In the genomic region with DNA sequence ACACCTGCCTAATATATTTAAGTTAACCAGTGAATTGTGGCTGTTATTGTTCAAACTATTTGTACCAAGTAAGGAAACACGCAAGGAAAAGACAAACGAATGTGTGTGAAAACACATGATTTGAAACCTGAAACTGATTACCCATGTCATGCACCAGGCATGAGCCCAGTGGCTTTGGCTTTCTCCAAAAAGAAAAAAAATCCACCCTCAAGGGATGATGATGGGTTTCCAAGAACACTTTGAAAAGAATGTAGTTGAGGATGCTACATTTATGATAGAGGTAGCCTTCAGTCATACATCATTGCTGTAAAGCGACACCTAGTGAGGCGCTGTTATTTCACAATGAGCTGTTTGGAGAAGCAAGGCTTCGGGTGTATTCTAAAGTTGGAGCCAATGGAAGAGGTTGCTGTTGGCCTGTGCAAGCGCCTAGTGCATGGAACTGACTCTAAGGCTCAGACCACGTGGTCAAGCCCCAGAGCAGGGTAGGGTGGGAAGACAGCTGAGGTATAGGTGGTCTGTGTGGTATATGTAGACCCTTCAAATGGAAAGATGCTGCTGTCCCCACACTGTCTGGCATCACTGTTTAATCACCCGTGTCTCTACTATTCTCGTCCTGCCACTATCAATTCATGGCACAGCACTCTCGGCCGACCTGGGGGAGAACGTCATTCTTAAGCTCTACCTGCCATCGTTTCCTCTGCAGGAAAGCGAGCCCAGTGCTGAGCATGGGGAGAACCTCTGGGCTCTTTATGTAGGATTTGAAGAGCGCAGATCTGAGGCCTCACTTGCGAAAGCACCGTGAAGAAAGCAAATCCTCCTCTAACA, we compare ENCODE assay signal across 24 cellular contexts.
DNase-seq lines count a peak whose midpoint lies in the region; ATAC-seq, FAIRE-seq and TF ChIP-seq lines count a peak whose summit lies in the region.
"Had no signal": no experiment of that assay in that cellular context is flagged by ENCODE, and none has a peak within 500 bp of the region (broad histone marks: within the 10 kb centered on the region; RNA-seq: fewer than 3 reads in every experiment).

No MANE protein-coding gene starts in this region.

- in situ Hi-C loops in HepG2 (cut with HindIII; ENCODE audit: extremely low pct_ligation_motif_present, low pct_unique_long_range_greater_than_20kb) (no loop called here), K562 (cut with MboI) (no loop called here), GM13977 (cut with MboI; ENCODE audit: low pct_unique_long_range_greater_than_20kb, low sequenced_read_pairs, unreplicated experiment) (loop anchor here (25.0 kb wide), 2 partner anchors 338 to 387 kb away; no protein-coding TSS in a partner anchor)

- H3K27me3 Mint-ChIP-seq in naive thymus-derived CD4-positive, alpha-beta T cell = peaks cover 0 to 12% (median 0%) of the 10 kb centered on the region in 5 donors

- H3K4me1 ChIP-seq in HepG2 (ENCODE audit: insufficient read depth, low read length) (peaks cover 15% of the 10 kb centered on the region), right lobe of liver (no peaks in the 10 kb centered on the region), K562 (replicated peaks in 1 of 2; ENCODE audit: control insufficient read depth in 2 of 2, insufficient read depth in 2 of 2, low read length in 2 of 2) (no peaks in the 10 kb centered on the region)
- H3K4me1 ChIP-seq in naive thymus-derived CD4-positive, alpha-beta T cell (ENCODE audit: control insufficient read depth in 2 of 2, insufficient read depth in 2 of 2, low read length in 2 of 2) = peaks cover 0 to 7% of the 10 kb centered on the region in 2 donors
- H3K4me1 ChIP-seq: A549, prostate gland had no signal

- TF ChIP-seq CTCF in HepG2 (CRISPR knock-in tag; IDR thresholded peaks at IDR 0.05) (peak; percentile 31; the same call in 1 of the 2 replicates), right lobe of liver (IDR thresholded peaks at IDR 0.05) (no peak), K562 (IDR thresholded peaks at IDR 0.05 in 2 of 3, conservative IDR thresholded peaks at IDR 0.05 in 1 of 3; ENCODE audit: insufficient read depth in 2 of 3, low read depth in 1 of 3, low read length in 3 of 3) (peak; percentile 25 to 33 (median 27); a peak in 1 of 6 replicates), GM13977 (IDR thresholded peaks at IDR 0.05; ENCODE audit: extremely low read depth, insufficient read depth, missing control alignments) (no peak)

- H3K36me3 ChIP-seq in HepG2 (replicated peaks in 1 of 2; ENCODE audit: control insufficient read depth in 1 of 2, insufficient read depth in 2 of 2, low read length in 2 of 2) (no peaks in the 10 kb centered on the region), right lobe of liver (no peaks in the 10 kb centered on the region), K562 (ENCODE audit: control insufficient read depth, insufficient read depth, low read length) (no peaks in the 10 kb centered on the region)
- no peaks in the 10 kb centered on the region for H3K36me3 ChIP-seq in naive thymus-derived CD4-positive, alpha-beta T cell (ENCODE audit: control insufficient read depth in 2 of 3, insufficient read depth in 3 of 3, low read length in 3 of 3)
- H3K36me3 ChIP-seq: HAP-1, prostate gland, spleen had no signal

- no peak overlapping the region for H3K4me2 ChIP-seq in HepG2 (ENCODE audit: low read depth, low read length)
- H3K4me2 ChIP-seq in K562 (ENCODE audit: insufficient read depth, low read length) = no peak overlapping the region
- H3K4me2 ChIP-seq: A549 had no signal

- H2AFZ ChIP-seq in HepG2 (ENCODE audit: low read length) = no peak overlapping the region
- H2AFZ ChIP-seq in K562 (ENCODE audit: low read depth, low read length) = no peak overlapping the region

- DNase-seq in HepG2 (ENCODE audit: low spot score) (no peak), right lobe of liver (no peak), K562 (ENCODE audit: extremely low read depth in 1 of 4, low spot score in 3 of 4) (peak in 1 of 4 experiments; percentile 15), midbrain (lab: John Stamatoyannopoulos, UW) (no peak), globus pallidus (ENCODE audit: low spot score) (no peak), GM13977 (ENCODE audit: low spot score) (no peak)
- DNase-seq in naive thymus-derived CD4-positive, alpha-beta T cell = peak in 1 of 9 donors; percentile 15
- DNase-seq in effector CD4-positive, alpha-beta T cell = no peak
- DNase-seq: activated CD4-positive, alpha-beta T cell treated with anti-CD3 and anti-CD28 coated beads for 4 hours; activated CD8-positive, alpha-beta memory T cell treated with anti-CD3 and anti-CD28 coated beads, Interleukin-2, amount 10 ng/mL, durations not matched to agents 7 days and 5 days; amygdala; GDM1; left colon; NCI-H1694 treated with DMSO at 0.1 percent for 48 hours; NCI-H2227 treated with DMSO at 0.1 percent for 48 hours; OCI-M1; SHP77 treated with DMSO at 0.1 percent for 48 hours; spleen; stimulated activated CD4-positive, alpha-beta T cell treated with anti-CD3 and anti-CD28 coated beads, Interleukin-4, amount 100 ng/mL, for 24 hours; T-helper 1 cell had no signal

- CTCF ChIA-PET in HepG2 (lab: Yijun Ruan, JAX; ENCODE audit: low intra/inter-chr PET ratio, low total read pairs) (no interaction called here), K562 (lab: Yijun Ruan, JAX; ENCODE audit: low intra/inter-chr PET ratio) (no interaction called here)
- CTCF ChIA-PET in naive thymus-derived CD4-positive, alpha-beta T cell (lab: Charles Lee) = interaction anchor here (0.8 to 1.4 kb wide), 3 partner anchors 13 to 1186 kb away, joined by 3 to 6 read pairs (median 3); no protein-coding TSS in a partner anchor

- peaks cover 1 to 63% (median 41%) of the 10 kb centered on the region in 7 donors for H3K4me1 Mint-ChIP-seq in naive thymus-derived CD4-positive, alpha-beta T cell

- no peak overlapping the region for H3K4me3 ChIP-seq in HepG2 (replicated peaks in 1 of 3; ENCODE audit: insufficient read depth in 1 of 3, low read depth in 2 of 3, low read length in 3 of 3)
- H3K4me3 ChIP-seq in right lobe of liver = no peak overlapping the region
- H3K4me3 ChIP-seq in K562 = no peak overlapping the region
- H3K4me3 ChIP-seq in naive thymus-derived CD4-positive, alpha-beta T cell (ENCODE audit: low read length) = no peak overlapping the region
- H3K4me3 ChIP-seq: A549, HAP-1, prostate gland, spleen had no signal

- peaks cover 5 to 20% (median 17%) of the 10 kb centered on the region in 5 donors for H3K36me3 Mint-ChIP-seq in naive thymus-derived CD4-positive, alpha-beta T cell
- H3K36me3 Mint-ChIP-seq: activated CD8-positive, alpha-beta memory T cell treated with anti-CD3 and anti-CD28 coated beads, Interleukin-2, amount 10 ng/mL, durations not matched to agents 7 days and 5 days had no signal

- no peak overlapping the region for H3K27ac ChIP-seq in HepG2 (ENCODE audit: extremely low read length, insufficient read depth, low read length)
- no peak overlapping the region for H3K27ac ChIP-seq in right lobe of liver
- no peak overlapping the region for H3K27ac ChIP-seq in K562 (ENCODE audit: extremely low read depth, low read depth, low read length)
- H3K27ac ChIP-seq in naive thymus-derived CD4-positive, alpha-beta T cell (ENCODE audit: low read depth, low read length) = no peak overlapping the region
- H3K27ac ChIP-seq: A549, C4-2B, prostate gland, spleen had no signal

- no peaks in the 10 kb centered on the region for H4K20me1 ChIP-seq in HepG2 (ENCODE audit: insufficient read depth, low read length)
- no peaks in the 10 kb centered on the region for H4K20me1 ChIP-seq in K562 (replicated peaks; ENCODE audit: control insufficient read depth, insufficient read depth, low read length)

- no peaks in the 10 kb centered on the region for H3K79me2 ChIP-seq in HepG2 (ENCODE audit: insufficient read depth, low read length)
- no peaks in the 10 kb centered on the region for H3K79me2 ChIP-seq in K562 (ENCODE audit: control insufficient read depth, insufficient read depth, low read length)

- no peak for FAIRE-seq in HepG2 (lab: Jason Lieb, UNC)
- FAIRE-seq in K562 (lab: Jason Lieb, UNC) = no peak
- FAIRE-seq: A549 had no signal

- peaks cover 0 to 5% (median 0%) of the 10 kb centered on the region in 11 donors for H3K9me3 Mint-ChIP-seq in naive thymus-derived CD4-positive, alpha-beta T cell

- BruUV-seq in HepG2 (replicated peaks; lab: Mats Ljungman, UMichigan) (no TSS peak), K562 (replicated peaks; lab: Mats Ljungman, UMichigan) (no TSS peak)

- TF ChIP-seq POLR2A in HepG2 (IDR thresholded peaks at IDR 0.05; ENCODE audit: insufficient read depth in 1 of 2, low read depth in 2 of 2, low read length in 2 of 2) = no peak
- no peak for TF ChIP-seq POLR2A in right lobe of liver (IDR thresholded peaks at IDR 0.05)
- no peak for TF ChIP-seq POLR2A in K562 (conservative IDR thresholded peaks at IDR 0.05)

- no peaks in the 10 kb centered on the region for H3K9me1 ChIP-seq in K562 (ENCODE audit: control insufficient read depth, insufficient read depth, low read length)

- H3K9ac ChIP-seq in HepG2 (ENCODE audit: insufficient read depth, low read depth, low read length) (no peak overlapping the region), K562 (ENCODE audit: insufficient read depth in 1 of 2, low read depth in 2 of 2, low read length in 2 of 2) (no peak overlapping the region)

- POLR2A ChIA-PET in HepG2 (lab: Yijun Ruan, JAX) (no interaction called here), K562 (lab: Yijun Ruan, JAX) (interaction anchor here (1.9 kb wide), 1 partner anchor 13 kb away, joined by 4 read pairs; no protein-coding TSS in a partner anchor)
- POLR2A ChIA-PET in naive thymus-derived CD4-positive, alpha-beta T cell (lab: Charles Lee) = interaction anchor here (0.7 to 1.0 kb wide), 3 partner anchors 10 to 28 kb away, joined by 3 to 4 read pairs (median 3); no protein-coding TSS in a partner anchor

- no peak for ATAC-seq in HepG2
- ATAC-seq in right lobe of liver = no peak
- peak; percentile 63; the same call in 2 of the 3 replicates for ATAC-seq in K562
- peak; percentile 26 for ATAC-seq in naive thymus-derived CD4-positive, alpha-beta T cell
- ATAC-seq: A549; activated CD8-positive, alpha-beta memory T cell treated with anti-CD3 and anti-CD28 coated beads, Interleukin-2, amount 10 ng/mL, durations not matched to agents 7 days and 5 days; left colon had no signal

- intact Hi-C loops in HepG2 (cut with micrococcal nuclease; ENCODE audit: unreplicated experiment) (no loop called here), right lobe of liver (cut with DNase I) (no loop called here), K562 (cut with micrococcal nuclease) (no loop called here)
- intact Hi-C loops in naive thymus-derived CD4-positive, alpha-beta T cell (cut with micrococcal nuclease) = no loop called here

- H3K9me3 ChIP-seq in HepG2 (ENCODE audit: low read length) = no peaks in the 10 kb centered on the region
- no peaks in the 10 kb centered on the region for H3K9me3 ChIP-seq in right lobe of liver
- H3K9me3 ChIP-seq in K562 (replicated peaks; ENCODE audit: control insufficient read depth, insufficient read depth, low read depth, low read length) = no peaks in the 10 kb centered on the region
- no peaks in the 10 kb centered on the region for H3K9me3 ChIP-seq in naive thymus-derived CD4-positive, alpha-beta T cell (ENCODE audit: control insufficient read depth in 2 of 3, low read length in 3 of 3)
- H3K9me3 ChIP-seq: A549, HAP-1, prostate gland, spleen had no signal

- peak overlapping the region in 7 of 9 donors; percentile 75 to 91 (median 81) for H3K27ac Mint-ChIP-seq in naive thymus-derived CD4-positive, alpha-beta T cell
- H3K27ac Mint-ChIP-seq: activated CD8-positive, alpha-beta memory T cell treated with anti-CD3 and anti-CD28 coated beads, Interleukin-2, amount 10 ng/mL, durations not matched to agents 7 days and 5 days had no signal

- H3K4me3 Mint-ChIP-seq in naive thymus-derived CD4-positive, alpha-beta T cell = peak overlapping the region in 6 of 10 donors; percentile 5 to 66 (median 19)
- H3K4me3 Mint-ChIP-seq: activated CD8-positive, alpha-beta memory T cell treated with anti-CD3 and anti-CD28 coated beads, Interleukin-2, amount 10 ng/mL, durations not matched to agents 7 days and 5 days had no signal

- no peak for TF ChIP-seq EP300 in HepG2 (IDR thresholded peaks at IDR 0.05; ENCODE audit: low read depth in 2 of 2, low read length in 2 of 2)
- TF ChIP-seq EP300 in HepG2 (CRISPR knock-in tag; IDR thresholded peaks at IDR 0.05; ENCODE audit: borderline replicate concordance) = no peak
- no peak for TF ChIP-seq EP300 in K562 (IDR thresholded peaks at IDR 0.05; ENCODE audit: low read length)

- no peak for TF ChIP-seq RAD21 in HepG2 (CRISPR knock-in tag; IDR thresholded peaks at IDR 0.05)
- TF ChIP-seq RAD21 in K562 (CRISPR knock-in tag; conservative IDR thresholded peaks at IDR 0.05 in 1 of 2, IDR thresholded peaks at IDR 0.05 in 1 of 2) = peak; percentile 15 to 44; a peak in 1 of 4 replicates

- H3K27me3 ChIP-seq in HepG2 (ENCODE audit: control insufficient read depth in 1 of 2, insufficient read depth in 2 of 2, low read length in 2 of 2) = peaks cover 2 to 15% of the 10 kb centered on the region in 2 experiments; a peak in 2 of 5 replicates
- no peaks in the 10 kb centered on the region for H3K27me3 ChIP-seq in right lobe of liver
- peaks cover 21 to 43% of the 10 kb centered on the region in 2 experiments for H3K27me3 ChIP-seq in K562 (ENCODE audit: control insufficient read depth in 2 of 2, insufficient read depth in 2 of 2, low read length in 2 of 2)
- H3K27me3 ChIP-seq in naive thymus-derived CD4-positive, alpha-beta T cell (ENCODE audit: control insufficient read depth in 2 of 2, insufficient read depth in 2 of 2, low read length in 2 of 2) = no peaks in the 10 kb centered on the region

- 52% methylated on average over 13 of the region's 17 CpGs for WGBS in HepG2 (ENCODE audit: low lambda C conversion rate)
- WGBS in right lobe of liver (ENCODE audit: insufficient coverage, low coverage, low lambda C conversion rate, missing lambda C conversion rate) = 36% methylated on average over 3 of the region's 17 CpGs
- WGBS in K562 (ENCODE audit: insufficient coverage, low coverage, missing lambda C conversion rate) = 2% methylated on average over 17 of the region's 17 CpGs

Comparison
In these comparisons a context has a peak if more than half of its experiments do, and no peak if none do; other contexts are left out.
1. CTCF ChIP-seq: peak in HepG2 (single experiment) and K562 (3 of 3); none in right lobe of liver (0 of 4) and GM13977 (single experiment).
2. ATAC-seq: peak in K562 (single experiment) and naive thymus-derived CD4-positive, alpha-beta T cell (single experiment); none in HepG2 (single experiment) and right lobe of liver (0 of 4).